ENCODE assay signal across 8 cellular contexts in genomic region chr1:241847796-241848668, GRCh38. TPM values are rescaled to one million over a fixed set of nuclear protein-coding genes. Genes with fewer than 3 reads are reported as not detected.
DNase-seq lines count a peak whose midpoint lies in the region; ATAC-seq, FAIRE-seq and TF ChIP-seq lines count a peak whose summit lies in the region.

EXO1 (plus strand) TSS chr1:241848204; CDS start chr1:241850426, 2,222 bp downstream.

- H3K9me3 ChIP-seq in left ventricle myocardium inferior (replicated peaks): no peaks in the 10 kb centered on the region
- no peaks in the 10 kb centered on the region for H3K9me3 ChIP-seq in prostate gland

- peak; percentile 65 for TF ChIP-seq CTCF in GM13976 (IDR thresholded peaks at IDR 0.05; ENCODE audit: borderline replicate concordance, control extremely low read depth, extremely low read depth, insufficient read depth, missing control alignments)
- peak; percentile 41 for TF ChIP-seq CTCF in left ventricle myocardium inferior (IDR thresholded peaks at IDR 0.05; ENCODE audit: borderline replicate concordance)
- peak in 2 of 4 experiments; percentile 33 to 42 for TF ChIP-seq CTCF in prostate gland (IDR thresholded peaks at IDR 0.05)

- peak; percentile 93 for DNase-seq in GM13976 (ENCODE audit: low spot score)
- peak; percentile 79 for DNase-seq in NCI-H1436 treated with DMSO at 0.1 percent for 48 hours (lab: John Stamatoyannopoulos, UW)
- peak; percentile 88 for DNase-seq in amniotic epithelial cell (ENCODE audit: low read depth)
- DNase-seq in left ventricle myocardium inferior: peak; percentile 86
- peak; percentile 79 for DNase-seq in prostate gland (ENCODE audit: low spot score)
- DNase-seq in urothelium cell line (ENCODE audit: low spot score): peak; percentile 94

- peak; percentile 75 for FAIRE-seq in urothelium cell line (lab: Jason Lieb, UNC)

- 1% methylated on average over 57 of the region's 68 CpGs for WGBS in prostate gland

- intact Hi-C loops in T-helper 1 cell treated with Interleukin-12 subunit alpha and Interleukin-12 subunit beta and Interleukin-4 antibody, amounts not matched to agents 30 ng/mL and 1 ng/mL, for 36 hours (cut with micrococcal nuclease): loop anchor here (1.0 to 5.0 kb wide), 7 partner anchors 149 to 1407 kb away; partner anchors contain the start of genes CEP170, CHML, FH and MAP1LC3C
- intact Hi-C loops in left ventricle myocardium inferior (cut with micrococcal nuclease) (no loop called here), prostate gland (cut with DNase I) (no loop called here)

- H3K27me3 ChIP-seq in left ventricle myocardium inferior (ENCODE audit: low read depth) (no peaks in the 10 kb centered on the region), prostate gland (replicated peaks; ENCODE audit: insufficient read depth) (no peaks in the 10 kb centered on the region)

- peaks cover 18% of the 10 kb centered on the region for H3K4me1 ChIP-seq in left ventricle myocardium inferior
- no peaks in the 10 kb centered on the region for H3K4me1 ChIP-seq in prostate gland (replicated peaks)

- H3K36me3 ChIP-seq in left ventricle myocardium inferior (no peaks in the 10 kb centered on the region), prostate gland (no peaks in the 10 kb centered on the region)

- ATAC-seq in HG02852 (IDR thresholded peaks at IDR 0.05; ENCODE audit: unreplicated experiment): peak; percentile 96

- no peak for TF ChIP-seq POLR2A in prostate gland (IDR thresholded peaks at IDR 0.05)

- H3K4me3 ChIP-seq in left ventricle myocardium inferior: peak within 1 kb of the TSS; percentile 80
- peak within 1 kb of the TSS; percentile 59 to 87 for H3K4me3 ChIP-seq in prostate gland

- in situ Hi-C loops in GM13976 (cut with MboI; ENCODE audit: low sequenced_read_pairs, unreplicated experiment): no loop called here

- H3K27ac ChIP-seq in left ventricle myocardium inferior (replicated peaks) (peak within 1 kb of the TSS; percentile 98), prostate gland (peak within 1 kb of the TSS; percentile 97 to 99)

RNA-seq across cellular contexts. Expression of gene EXO1, which starts in this region (rescaled TPM):
- total RNA-seq in T-helper 1 cell treated with Interleukin-12 subunit alpha and Interleukin-12 subunit beta and Interleukin-4 antibody, amounts not matched to agents 30 ng/mL and 1 ng/mL, for 36 hours: 25.5 and 30.7 TPM in 2 replicates
- total RNA-seq in left ventricle myocardium inferior (0.44 TPM), prostate gland (1 to 10 TPM in 1 of 2 donors, under 1 TPM in 1; 0.36 to 3.1 TPM)

Comparison
In these comparisons a context has a peak if more than half of its experiments do, and no peak if none do; other contexts are left out.
1. Peak in every context shown above with its lines: DNase-seq, ATAC-seq, H3K4me3 ChIP-seq and H3K27ac ChIP-seq.
2. Peak in DNase-seq, H3K4me3 ChIP-seq and H3K27ac ChIP-seq in left ventricle myocardium inferior; RNA of the gene not detected or under 1 TPM.